ENCODE assay signal across 9 cellular contexts in genomic region chr6:7136859-7137334, GRCh38. TPM values are rescaled to one million over a fixed set of nuclear protein-coding genes. Genes with fewer than 3 reads are reported as not detected.
DNase-seq lines count a peak whose midpoint lies in the region; ATAC-seq, FAIRE-seq and TF ChIP-seq lines count a peak whose summit lies in the region.
"Had no signal": no experiment of that assay in that cellular context is flagged by ENCODE, and none has a peak within 500 bp of the region (broad histone marks: within the 10 kb centered on the region; RNA-seq: fewer than 3 reads in every experiment).

No MANE protein-coding gene starts in this region.

- no peaks in the 10 kb centered on the region for H3K9me3 Mint-ChIP-seq in activated naive CD8-positive, alpha-beta T cell treated with anti-CD3 and anti-CD28 coated beads, Interleukin-2, amount 50 U/mL, for 24 hours

- peaks cover 46% of the 10 kb centered on the region for H3K4me1 ChIP-seq in A673 (ENCODE audit: insufficient read depth, low read length, poor library complexity, severe bottlenecking)
- peaks cover 44 to 46% of the 10 kb centered on the region in 2 experiments for H3K4me1 ChIP-seq in neutrophil (ENCODE audit: control insufficient read depth in 1 of 2, insufficient read depth in 1 of 2, low read depth in 1 of 2, low read length in 1 of 2)

- CTCF ChIA-PET in A673 (lab: Charles Lee), result no interaction called here

- DNase-seq in A673 (ENCODE audit: low spot score), result no peak
- no peak for DNase-seq in activated naive CD8-positive, alpha-beta T cell treated with anti-CD3 and anti-CD28 coated beads, Interleukin-2, amount 50 U/mL, for 24 hours
- DNase-seq in RCC 7860 (ENCODE audit: low spot score), result no peak
- DNase-seq in NCI-H345 treated with DMSO at 0.1 percent for 48 hours (lab: John Stamatoyannopoulos, UW; ENCODE audit: unreplicated experiment), result no peak
- DNase-seq in NCI-H446 treated with DMSO at 0.1 percent for 48 hours (lab: John Stamatoyannopoulos, UW), result no peak

- peaks cover 89% of the 10 kb centered on the region for H3K4me1 Mint-ChIP-seq in activated naive CD8-positive, alpha-beta T cell treated with anti-CD3 and anti-CD28 coated beads, Interleukin-2, amount 50 U/mL, for 24 hours

- H3K4me3 ChIP-seq in A673 (ENCODE audit: low read depth, low read length, poor library complexity, severe bottlenecking), result no peak overlapping the region
- peak overlapping the region; percentile 46 to 50 for H3K4me3 ChIP-seq in neutrophil (ENCODE audit: low read depth in 1 of 2, low read length in 1 of 2)

- no peak for TF ChIP-seq CTCF in A673 (conservative IDR thresholded peaks at IDR 0.05; ENCODE audit: low read depth, low read length)
- TF ChIP-seq CTCF in neutrophil (IDR thresholded peaks at IDR 0.05), result no peak

- ATAC-seq in GM19043 (IDR thresholded peaks at IDR 0.05; ENCODE audit: low read depth, unreplicated experiment) (peak; percentile 45), HG03280 (IDR thresholded peaks at IDR 0.05; ENCODE audit: unreplicated experiment) (peak; percentile 40)
- no peak for ATAC-seq in activated naive CD8-positive, alpha-beta T cell treated with anti-CD3 and anti-CD28 coated beads, Interleukin-2, amount 50 U/mL, for 24 hours

- FAIRE-seq in RCC 7860 (lab: Jason Lieb, UNC), result no peak
- FAIRE-seq: colon had no signal

- H3K36me3 ChIP-seq in A673 (ENCODE audit: insufficient read depth, low read length, poor library complexity, severe bottlenecking) (no peaks in the 10 kb centered on the region), neutrophil (no peaks in the 10 kb centered on the region)

- H3K27ac ChIP-seq in A673 (ENCODE audit: low read depth, low read length, poor library complexity, severe bottlenecking), result peak overlapping the region; percentile 60
- H3K27ac ChIP-seq in neutrophil, result peak overlapping the region; percentile 64

- BruUV-seq in A673 (replicated peaks; lab: Mats Ljungman, UMichigan), result no TSS peak

- H3K27me3 ChIP-seq in A673 (replicated peaks; ENCODE audit: insufficient read depth, low read depth, low read length, poor library complexity), result no peaks in the 10 kb centered on the region
- H3K27me3 ChIP-seq in neutrophil, result no peaks in the 10 kb centered on the region

- H3K4me3 Mint-ChIP-seq in activated naive CD8-positive, alpha-beta T cell treated with anti-CD3 and anti-CD28 coated beads, Interleukin-2, amount 50 U/mL, for 24 hours, result peak overlapping the region; percentile 77

- H3K9me3 ChIP-seq in A673 (ENCODE audit: low read depth, low read length, poor library complexity, severe bottlenecking) (no peaks in the 10 kb centered on the region), neutrophil (no peaks in the 10 kb centered on the region)

- intact Hi-C loops in A673 (cut with micrococcal nuclease; ENCODE audit: unreplicated experiment), result no loop called here

- POLR2A ChIA-PET in A673 (lab: Charles Lee; ENCODE audit: low non-redundant PET), result no interaction called here

- H3K27me3 Mint-ChIP-seq in activated naive CD8-positive, alpha-beta T cell treated with anti-CD3 and anti-CD28 coated beads, Interleukin-2, amount 50 U/mL, for 24 hours, result no peaks in the 10 kb centered on the region

- peaks cover 12% of the 10 kb centered on the region for H3K36me3 Mint-ChIP-seq in activated naive CD8-positive, alpha-beta T cell treated with anti-CD3 and anti-CD28 coated beads, Interleukin-2, amount 50 U/mL, for 24 hours (ENCODE audit: low read depth)

- H3K27ac Mint-ChIP-seq in activated naive CD8-positive, alpha-beta T cell treated with anti-CD3 and anti-CD28 coated beads, Interleukin-2, amount 50 U/mL, for 24 hours, result peak overlapping the region; percentile 97

RNA-seq across cellular contexts. Expression of gene RREB1, which starts 29.1 kb away (rescaled TPM):
- 55.5 and 61.6 TPM in 2 replicates for total RNA-seq in A673 (2021)
